Comparison of ENCODE assay signal across 8 cellular contexts in genomic region chr6:157669747-157670216, GRCh38.
DNase-seq lines count a peak whose midpoint lies in the region; ATAC-seq and TF ChIP-seq lines count a peak whose summit lies in the region.

No MANE protein-coding gene starts in this region.

- CTCF ChIA-PET in Calu3 (lab: Charles Lee) = interaction anchor here (1.1 to 1.3 kb wide), 2 partner anchors 57 to 355 kb away, joined by 3 to 4 read pairs; no protein-coding TSS in a partner anchor

- no peaks in the 10 kb centered on the region for H3K9me3 Mint-ChIP-seq in Calu3 (ENCODE audit: low read depth, unreplicated experiment)

- H3K36me3 Mint-ChIP-seq in Calu3 (ENCODE audit: insufficient read depth, unreplicated experiment) = peaks cover 5% of the 10 kb centered on the region

- no peaks in the 10 kb centered on the region for H3K27me3 Mint-ChIP-seq in Calu3 (ENCODE audit: unreplicated experiment)

- BruUV-seq in Calu3 (replicated peaks; lab: Mats Ljungman, UMichigan) = no TSS peak

- no peaks in the 10 kb centered on the region for H3K27me3 ChIP-seq in lower lobe of right lung (ENCODE audit: low read depth)

- intact Hi-C loops in Calu3 (cut with micrococcal nuclease; ENCODE audit: unreplicated experiment) (loop anchor here (10.0 kb wide), 1 partner anchor 135 kb away; no protein-coding TSS in a partner anchor), lower lobe of right lung (cut with DNase I) (no loop called here)

- H3K4me3 Mint-ChIP-seq in Calu3 (ENCODE audit: low read depth, unreplicated experiment) = no peak overlapping the region

- ATAC-seq in lower lobe of right lung (peak; percentile 76 to 81), GM18517 (IDR thresholded peaks at IDR 0.05; ENCODE audit: unreplicated experiment) (no peak), HG02642 (IDR thresholded peaks at IDR 0.05; ENCODE audit: poor library complexity, unreplicated experiment) (no peak)

- H3K27ac Mint-ChIP-seq in Calu3 (ENCODE audit: unreplicated experiment) = no peak overlapping the region

- no peak overlapping the region for H3K4me3 ChIP-seq in lower lobe of right lung

- H3K9me3 ChIP-seq in lower lobe of right lung = no peaks in the 10 kb centered on the region

- no peaks in the 10 kb centered on the region for H3K36me3 ChIP-seq in lower lobe of right lung

- DNase-seq in Calu3 (peak; percentile 53), NCI-H69 (lab: John Stamatoyannopoulos, UW) (peak; percentile 74), dermis microvascular lymphatic vessel endothelial cell (ENCODE audit: low read depth in 2 of 2) (peak; percentile 27 to 75), lower lobe of right lung (peak; percentile 74), superior temporal gyrus (ENCODE audit: extremely low spot score) (peak; percentile 74), NOMO-1 treated with dmso at 0.1 percent for 144 hours (lab: John Stamatoyannopoulos, UW; ENCODE audit: unreplicated experiment) (no peak)

- H3K4me1 Mint-ChIP-seq in Calu3 (ENCODE audit: low read depth, unreplicated experiment) = peaks cover 9% of the 10 kb centered on the region

- peaks cover 30% of the 10 kb centered on the region for H3K4me1 ChIP-seq in lower lobe of right lung

- peak overlapping the region; percentile 67 for H3K27ac ChIP-seq in lower lobe of right lung

- TF ChIP-seq CTCF in Calu3 (IDR thresholded peaks at IDR 0.05; ENCODE audit: unreplicated experiment) (no peak), lower lobe of right lung (IDR thresholded peaks at IDR 0.05) (no peak)

Comparison
In these comparisons a context has a peak if more than half of its experiments do, and no peak if none do; other contexts are left out.
1. ATAC-seq: peak in lower lobe of right lung (2 of 2); none in GM18517 (single experiment) and HG02642 (single experiment).